ENCODE assay signal across 2 cellular contexts in the genomic region with DNA sequence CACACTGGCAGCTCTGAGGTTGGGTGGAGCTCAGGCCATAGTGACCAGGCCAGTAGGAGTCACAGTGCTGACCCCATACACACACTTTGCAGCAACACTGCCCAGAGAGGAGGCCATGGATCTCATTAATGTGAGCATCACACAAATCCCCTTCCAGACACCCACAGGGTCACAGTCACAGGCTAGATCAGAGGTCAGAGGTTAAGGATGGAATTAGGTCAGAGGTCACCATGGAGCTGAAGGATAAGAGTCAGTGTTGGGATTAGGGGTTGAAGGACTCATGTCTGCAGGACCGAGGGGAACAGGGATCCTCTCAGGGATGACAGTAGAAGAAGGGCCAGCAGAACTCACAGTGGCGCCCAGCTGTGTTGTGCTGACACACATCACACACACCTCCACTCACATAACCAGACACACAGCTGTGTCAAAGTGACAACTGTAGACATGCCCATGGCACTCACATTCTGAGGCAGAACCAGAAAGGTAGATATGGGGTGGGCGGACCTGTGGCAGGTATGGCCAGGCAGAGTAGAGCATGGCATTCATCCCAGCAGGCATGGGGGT.
TF ChIP-seq lines count a peak whose summit lies in the region.

No MANE protein-coding gene starts in this region.

TF ChIP-seq in HEK293, 187 proteins besides CTCF, POLR2A, EP300 and RAD21:
- no peak for TF ChIP-seq ZSCAN4 (tag by site-specific recombination; IDR thresholded peaks at IDR 0.05)
- 0 out of 2 replicates have a peak, but pooled peaks have one; percentile 71 for TF ChIP-seq BCL11A (tag by site-specific recombination; IDR thresholded peaks at IDR 0.05; ENCODE audit: low read depth)
- peak; percentile 80 for TF ChIP-seq BCL11B (tag by site-specific recombination; IDR thresholded peaks at IDR 0.05; ENCODE audit: low read depth)

TF ChIP-seq in K562, 482 proteins besides CTCF, POLR2A, EP300 and RAD21:
- TF ChIP-seq ZNF75A (CRISPR knock-in tag; IDR thresholded peaks at IDR 0.05) (no peak), HINFP (tag; conservative IDR thresholded peaks at IDR 0.05; ENCODE audit: low read depth) (no peak), RBM39 (optimal IDR thresholded peaks at IDR 0.05; ENCODE audit: low read depth, low read length) (no peak), EP400 (IDR thresholded peaks at IDR 0.05) (no peak), U2AF1 (optimal IDR thresholded peaks at IDR 0.05; ENCODE audit: low read depth, low read length) (no peak), ZNF274 (IDR thresholded peaks at IDR 0.05; ENCODE audit: borderline replicate concordance, low read depth, low read length) (no peak), NR2C2 (CRISPR knock-in tag; IDR thresholded peaks at IDR 0.05) (peak; percentile 56; the same call in 1 of the 2 replicates), NR2C2 (tag; IDR thresholded peaks at IDR 0.05) (peak; percentile 42; the same call in 1 of the 2 replicates), NRF1 (conservative IDR thresholded peaks at IDR 0.05 in 1 of 2, IDR thresholded peaks at IDR 0.05 in 1 of 2) (no peak), PML (IDR thresholded peaks at IDR 0.05; ENCODE audit: low read length) (no peak), SRSF7 (optimal IDR thresholded peaks at IDR 0.05; ENCODE audit: low read depth, low read length) (no peak), ILF3 (IDR thresholded peaks at IDR 0.05; ENCODE audit: borderline replicate concordance) (no peak), NR2C1 (IDR thresholded peaks at IDR 0.05) (peak; percentile 79), NR2C1 (tag; IDR thresholded peaks at IDR 0.05) (peak; percentile 80), SIN3B (IDR thresholded peaks at IDR 0.05; ENCODE audit: low read depth) (no peak), ZNF384 (IDR thresholded peaks at IDR 0.05; ENCODE audit: low read depth, low read length) (no peak)
